ENCODE assay signal across 10 cellular contexts in the genomic region with DNA sequence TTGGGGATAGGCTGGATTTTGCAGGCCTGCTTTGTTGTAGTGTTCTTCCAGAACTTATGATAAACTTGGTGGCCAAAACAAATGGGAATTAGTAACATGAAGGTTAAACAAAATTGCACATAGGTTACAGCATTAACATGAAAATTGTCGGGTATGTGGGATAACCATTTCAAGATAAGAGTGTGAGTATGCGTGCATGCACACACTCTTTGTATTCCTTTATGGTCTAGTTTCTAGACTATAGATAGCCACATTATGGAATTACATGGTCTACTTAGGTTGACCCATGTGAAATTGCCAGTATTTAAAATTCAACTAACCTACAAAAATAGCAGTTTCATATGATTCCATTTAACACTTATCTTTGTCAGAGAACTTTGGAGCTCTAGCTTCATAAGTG. TPM values are rescaled to one million over a fixed set of nuclear protein-coding genes. Genes with fewer than 3 reads are reported as not detected.
DNase-seq lines count a peak whose midpoint lies in the region; ATAC-seq and TF ChIP-seq lines count a peak whose summit lies in the region.
"Had no signal": no experiment of that assay in that cellular context is flagged by ENCODE, and none has a peak within 500 bp of the region (broad histone marks: within the 10 kb centered on the region; RNA-seq: fewer than 3 reads in every experiment).

No MANE protein-coding gene starts in this region.

- peak overlapping the region; percentile 77; the same call in 1 of the 2 replicates for H3K27ac ChIP-seq in SU-DHL-6 (ENCODE audit: low read depth, low read length)
- H3K27ac ChIP-seq in iPS DF 6.9 (ENCODE audit: low read length), result no peak overlapping the region
- peak overlapping the region; percentile 96 for H3K27ac ChIP-seq in smooth muscle cell (ENCODE audit: low read depth)
- no peak overlapping the region for H3K27ac ChIP-seq in CD4-positive, alpha-beta memory T cell (ENCODE audit: low read depth, low read length)
- H3K27ac ChIP-seq in RWPE1, result no peak overlapping the region
- H3K27ac ChIP-seq in tibial nerve, result peak overlapping the region in 1 of 4 donors; percentile 99

- H3K9me3 Mint-ChIP-seq in CD4-positive, alpha-beta memory T cell, result no peaks in the 10 kb centered on the region
- H3K9me3 Mint-ChIP-seq: activated naive CD4-positive, alpha-beta T cell treated with anti-CD3 and anti-CD28 coated beads, Interleukin-2, amount 50 U/mL, for 24 hours had no signal

- peaks cover 4% of the 10 kb centered on the region; the same call in 1 of the 2 replicates for H3K36me3 ChIP-seq in HAP-1 (replicated peaks)
- peaks cover 21% of the 10 kb centered on the region; the same call in 1 of the 2 replicates for H3K36me3 ChIP-seq in SU-DHL-6 (ENCODE audit: low read length)
- H3K36me3 ChIP-seq in iPS DF 6.9 (ENCODE audit: control insufficient read depth, insufficient read depth, low read length), result no peaks in the 10 kb centered on the region
- peaks cover 3% of the 10 kb centered on the region for H3K36me3 ChIP-seq in smooth muscle cell (ENCODE audit: low read depth)
- H3K36me3 ChIP-seq in CD4-positive, alpha-beta memory T cell (ENCODE audit: insufficient read depth, low read length), result no peaks in the 10 kb centered on the region
- H3K36me3 ChIP-seq in tibial nerve, result peaks cover 0 to 3% (median 0%) of the 10 kb centered on the region in 3 donors

- H3K4me3 ChIP-seq in HAP-1 (peak overlapping the region; percentile 81), SU-DHL-6 (ENCODE audit: insufficient read depth, low read length, poor library complexity, severe bottlenecking) (peak overlapping the region; percentile 97), iPS DF 6.9 (ENCODE audit: low read length) (peak overlapping the region; percentile 95; the same call in 1 of the 2 replicates), smooth muscle cell (peak overlapping the region; percentile 93), tibial nerve (peak overlapping the region in 2 of 4 donors; percentile 87 to 98)
- peak overlapping the region in 1 of 2 donors; percentile 90 for H3K4me3 ChIP-seq in CD4-positive, alpha-beta memory T cell (ENCODE audit: low read length in 2 of 2)

- peaks cover 0 to 6% of the 10 kb centered on the region in 2 donors for H3K36me3 Mint-ChIP-seq in CD4-positive, alpha-beta memory T cell
- H3K36me3 Mint-ChIP-seq: activated naive CD4-positive, alpha-beta T cell treated with anti-CD3 and anti-CD28 coated beads, Interleukin-2, amount 50 U/mL, for 24 hours had no signal

- H3K9me3 ChIP-seq in HAP-1 (no peaks in the 10 kb centered on the region), SU-DHL-6 (ENCODE audit: insufficient read depth, low read length) (no peaks in the 10 kb centered on the region), iPS DF 6.9 (ENCODE audit: control insufficient read depth, insufficient read depth, low read length) (no peaks in the 10 kb centered on the region), smooth muscle cell (replicated peaks; ENCODE audit: low read depth) (no peaks in the 10 kb centered on the region), tibial nerve (no peaks in the 10 kb centered on the region)
- H3K9me3 ChIP-seq in CD4-positive, alpha-beta memory T cell (ENCODE audit: control insufficient read depth in 1 of 2, low read length in 2 of 2), result no peaks in the 10 kb centered on the region

- CTCF ChIA-PET in CD4-positive, alpha-beta memory T cell (lab: Charles Lee; ENCODE audit: partially characterized antibody), result no interaction called here
- CTCF ChIA-PET in RWPE1 (lab: Yijun Ruan, JAX), result no interaction called here

- TF ChIP-seq EP300 in tibial nerve (IDR thresholded peaks at IDR 0.05), result no peak

- H3K27me3 Mint-ChIP-seq in CD4-positive, alpha-beta memory T cell, result no peaks in the 10 kb centered on the region
- H3K27me3 Mint-ChIP-seq: activated naive CD4-positive, alpha-beta T cell treated with anti-CD3 and anti-CD28 coated beads, Interleukin-2, amount 50 U/mL, for 24 hours had no signal

- peaks cover 30 to 43% (median 31%) of the 10 kb centered on the region in 4 donors for H3K4me1 Mint-ChIP-seq in CD4-positive, alpha-beta memory T cell

- DNase-seq in HAP-1 (ENCODE audit: low spot score in 2 of 2) (no peak), iPS DF 6.9 (ENCODE audit: low read depth, low spot score) (no peak), smooth muscle cell (lab: John Stamatoyannopoulos, UW; ENCODE audit: unreplicated experiment) (no peak), RWPE1 (ENCODE audit: low spot score) (no peak), tibial nerve (ENCODE audit: low spot score in 2 of 2) (no peak)
- DNase-seq in CD4-positive, alpha-beta memory T cell, result no peak
- DNase-seq: T-helper 1 cell had no signal

- peak overlapping the region in 3 of 7 donors; percentile 75 to 96 (median 89) for H3K27ac Mint-ChIP-seq in CD4-positive, alpha-beta memory T cell

- H3F3A ChIP-seq in SU-DHL-6 (ENCODE audit: insufficient read depth) (no peaks in the 10 kb centered on the region), smooth muscle cell (ENCODE audit: low read depth) (peaks cover 3% of the 10 kb centered on the region)

- H3K4me3 Mint-ChIP-seq in CD4-positive, alpha-beta memory T cell, result no peak overlapping the region
- H3K4me3 Mint-ChIP-seq: activated naive CD4-positive, alpha-beta T cell treated with anti-CD3 and anti-CD28 coated beads, Interleukin-2, amount 50 U/mL, for 24 hours had no signal

- ATAC-seq in GM21447 (IDR thresholded peaks at IDR 0.05; ENCODE audit: unreplicated experiment), result no peak

- no peak overlapping the region for H2AFZ ChIP-seq in SU-DHL-6 (ENCODE audit: low read depth, low read length, severe bottlenecking)
- no peak overlapping the region for H2AFZ ChIP-seq in smooth muscle cell (ENCODE audit: low read depth)

- no peaks in the 10 kb centered on the region for H3K9me2 ChIP-seq in SU-DHL-6 (replicated peaks; ENCODE audit: insufficient read depth, low read length)

- H4K20me1 ChIP-seq in SU-DHL-6 (ENCODE audit: low read depth, low read length) (peaks cover 49% of the 10 kb centered on the region), smooth muscle cell (ENCODE audit: low read depth) (peaks cover 60% of the 10 kb centered on the region)

- no peak for TF ChIP-seq POLR2A in tibial nerve (IDR thresholded peaks at IDR 0.05)

- peaks cover 17% of the 10 kb centered on the region for H3K4me1 ChIP-seq in HAP-1
- H3K4me1 ChIP-seq in iPS DF 6.9 (ENCODE audit: control insufficient read depth, insufficient read depth, low read length), result no peaks in the 10 kb centered on the region; the same call in 1 of the 2 replicates
- H3K4me1 ChIP-seq in smooth muscle cell (ENCODE audit: low read depth), result peaks cover 32% of the 10 kb centered on the region
- peaks cover 26% of the 10 kb centered on the region for H3K4me1 ChIP-seq in CD4-positive, alpha-beta memory T cell (ENCODE audit: insufficient read depth, low read length)
- peaks cover 0 to 46% (median 9%) of the 10 kb centered on the region in 4 donors for H3K4me1 ChIP-seq in tibial nerve

- intact Hi-C loops in CD4-positive, alpha-beta memory T cell (cut with micrococcal nuclease), result loop anchor here (5.0 to 10.0 kb wide), 3 partner anchors 344 to 1771 kb away; partner anchors contain the start of genes ANKRA2 and UTP15

- TF ChIP-seq CTCF in SU-DHL-6 (IDR thresholded peaks at IDR 0.05; ENCODE audit: insufficient read depth, low read length, poor library complexity, severe bottlenecking), result no peak
- no peak for TF ChIP-seq CTCF in smooth muscle cell (IDR thresholded peaks at IDR 0.05; ENCODE audit: borderline replicate concordance, insufficient read depth, poor library complexity, severe bottlenecking)
- TF ChIP-seq CTCF in RWPE1 (conservative IDR thresholded peaks at IDR 0.05; ENCODE audit: low read depth), result no peak
- no peak for TF ChIP-seq CTCF in tibial nerve (IDR thresholded peaks at IDR 0.05)

- H3K27me3 ChIP-seq in HAP-1 (ENCODE audit: low read depth) (no peaks in the 10 kb centered on the region), SU-DHL-6 (ENCODE audit: low read length) (no peaks in the 10 kb centered on the region), iPS DF 6.9 (ENCODE audit: control insufficient read depth, insufficient read depth, low read length) (no peaks in the 10 kb centered on the region), smooth muscle cell (ENCODE audit: low read depth) (no peaks in the 10 kb centered on the region), tibial nerve (no peaks in the 10 kb centered on the region)
- no peaks in the 10 kb centered on the region for H3K27me3 ChIP-seq in CD4-positive, alpha-beta memory T cell (ENCODE audit: insufficient read depth, low read length)

- in situ Hi-C loops in HAP-1 (cut with MboI; ENCODE audit: low sequenced_read_pairs), result loop anchor here (5.0 kb wide), 1 partner anchor 286 kb away; the partner anchor contains the start of gene GCNT4

- POLR2A ChIA-PET in CD4-positive, alpha-beta memory T cell (lab: Charles Lee; ENCODE audit: partially characterized antibody), result no interaction called here
- POLR2A ChIA-PET in RWPE1 (lab: Yijun Ruan, JAX; ENCODE audit: low non-redundant PET), result interaction anchor here (1.0 kb wide), 1 partner anchor 17 kb away, joined by 4 read pairs; no protein-coding TSS in a partner anchor

- no CpG with 5 or more reads among the region's 2 CpGs for whole genome bisulfite sequencing in iPS DF 6.9 (ENCODE audit: insufficient coverage, insufficient read length)
- 3% methylated on average over 2 of the region's 2 CpGs for WGBS in smooth muscle cell (ENCODE audit: low lambda C conversion rate)
- WGBS in tibial nerve, 2 donors, result 46 to 54% methylated on average over 2 of the region's 2 CpGs

- peaks cover 63% of the 10 kb centered on the region for H3K79me2 ChIP-seq in SU-DHL-6 (ENCODE audit: insufficient read depth, low read length)
- peaks cover 62% of the 10 kb centered on the region for H3K79me2 ChIP-seq in smooth muscle cell (ENCODE audit: low read depth)

- H3K4me2 ChIP-seq in SU-DHL-6 (ENCODE audit: low read depth, low read length, poor library complexity, severe bottlenecking) (peak overlapping the region; percentile 79), smooth muscle cell (peak overlapping the region; percentile 84)

- H3K9ac ChIP-seq in SU-DHL-6 (ENCODE audit: low read length) (peak overlapping the region; percentile 99), smooth muscle cell (ENCODE audit: low read depth) (peak overlapping the region; percentile 97)

RNA-seq across cellular contexts. Expression of gene HMGCR, which starts 1.4 kb away (rescaled TPM):
- 160 and 185 TPM in 2 replicates for total RNA-seq in smooth muscle cell
- polyA plus RNA-seq in smooth muscle cell, result 43.6 and 72.3 TPM in 2 replicates
- total RNA-seq in CD4-positive, alpha-beta memory T cell, result 10 to 100 TPM; 39.6 to 43.0 TPM
- polyA plus RNA-seq in CD4-positive, alpha-beta memory T cell, result 10 to 100 TPM in 1 of 2 donors, 1 to 10 TPM in 1; 8.3 to 11.4 TPM
- total RNA-seq in tibial nerve, result 10 to 100 TPM; 11.4 to 54.4 (median 18.2) TPM

Comparison
In these comparisons a context has a peak if more than half of its experiments do, and no peak if none do; other contexts are left out.
1. H3K27ac ChIP-seq: peak in SU-DHL-6 (single experiment) and smooth muscle cell (single experiment); none in iPS DF 6.9 (single experiment), CD4-positive, alpha-beta memory T cell (single experiment) and RWPE1 (single experiment).